8 cellular contexts compared by ENCODE assay signal in the genomic region with DNA sequence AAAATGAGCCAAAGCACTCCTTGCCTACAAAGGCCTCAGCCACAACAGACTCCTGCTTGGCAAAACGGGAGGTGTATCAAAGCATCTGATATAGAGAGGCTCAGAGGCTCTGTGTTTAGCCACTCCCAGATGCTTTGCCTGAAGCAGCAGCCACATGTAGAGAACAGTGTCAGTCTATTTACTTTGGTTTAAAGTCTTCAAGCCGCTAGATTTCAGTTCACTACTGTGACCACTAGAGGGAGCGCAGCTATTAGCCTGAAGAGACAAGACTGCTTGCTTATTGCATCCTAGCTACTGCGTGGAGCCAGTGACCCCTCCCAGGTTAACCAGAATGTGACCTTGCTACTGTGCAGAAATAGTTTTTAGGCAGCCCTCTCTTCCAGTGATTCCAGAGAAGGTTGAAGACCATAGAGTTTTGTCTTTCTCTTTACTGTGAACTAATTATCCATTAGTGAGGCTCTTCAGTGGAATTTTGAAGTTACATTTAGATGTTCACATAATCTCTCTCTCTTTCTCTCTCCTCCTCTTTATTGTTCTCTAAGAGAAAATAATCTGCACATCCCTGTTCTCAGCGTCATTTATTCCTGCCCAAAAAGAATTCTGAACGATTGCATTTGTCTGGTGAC. TPM values are rescaled to one million over a fixed set of nuclear protein-coding genes. Genes with fewer than 3 reads are reported as not detected.
DNase-seq lines count a peak whose midpoint lies in the region; ATAC-seq and TF ChIP-seq lines count a peak whose summit lies in the region.

No MANE protein-coding gene starts in this region.

- H3K9ac ChIP-seq in fibroblast of lung (ENCODE audit: insufficient read depth, low read length): no peak overlapping the region

- no peaks in the 10 kb centered on the region for H3K4me1 Mint-ChIP-seq in neural crest cell

- H3K4me2 ChIP-seq in fibroblast of lung (ENCODE audit: extremely low read depth, insufficient read depth, low read length): peak overlapping the region; percentile 35

- intact Hi-C loops in testis (cut with DNase I; ENCODE audit: low total_unique reads): no loop called here

- H2AFZ ChIP-seq in fibroblast of lung (ENCODE audit: low read length): peak overlapping the region; percentile 73

- no peak overlapping the region for H3K4me3 ChIP-seq in fibroblast of lung (replicated peaks in 1 of 4; ENCODE audit: control extremely low read depth in 1 of 4, insufficient read depth in 1 of 4, low read depth in 3 of 4, low read length in 4 of 4)
- H3K4me3 ChIP-seq in testis: no peak overlapping the region

- H3K27me3 Mint-ChIP-seq in neural crest cell (ENCODE audit: low read depth): peaks cover 38% of the 10 kb centered on the region

- no peaks in the 10 kb centered on the region for H4K20me1 ChIP-seq in fibroblast of lung (ENCODE audit: control insufficient read depth, extremely low read depth, insufficient read depth, low read length)

- H3K9me3 Mint-ChIP-seq in neural crest cell: no peaks in the 10 kb centered on the region

- TF ChIP-seq CTCF in fibroblast of lung (conservative IDR thresholded peaks at IDR 0.05 in 1 of 2, IDR thresholded peaks at IDR 0.05 in 1 of 2; ENCODE audit: low read depth in 1 of 2, low read length in 2 of 2) (peak; percentile 95 to 96), neural crest cell (conservative IDR thresholded peaks at IDR 0.05) (peak; percentile 96), testis (IDR thresholded peaks at IDR 0.05) (peak; percentile 66 to 95 (median 67))

- no peak overlapping the region for H3K27ac Mint-ChIP-seq in neural crest cell (ENCODE audit: unreplicated experiment)

- H3K27me3 ChIP-seq in fibroblast of lung (ENCODE audit: control insufficient read depth, insufficient read depth, low read length) (no peaks in the 10 kb centered on the region), testis (no peaks in the 10 kb centered on the region)

- 4 to 5% methylated on average over 6 of the region's 6 CpGs for WGBS in testis, 2 donors

- no peak overlapping the region for H3K27ac ChIP-seq in fibroblast of lung (ENCODE audit: insufficient read depth, low read length)
- no peak overlapping the region for H3K27ac ChIP-seq in testis

- H3K36me3 ChIP-seq in fibroblast of lung (ENCODE audit: control insufficient read depth, insufficient read depth, low read length) (no peaks in the 10 kb centered on the region), testis (ENCODE audit: low read depth, missing control alignments) (no peaks in the 10 kb centered on the region)

- H3K36me3 Mint-ChIP-seq in neural crest cell (ENCODE audit: low read depth): no peaks in the 10 kb centered on the region

- no peaks in the 10 kb centered on the region for H3K9me3 ChIP-seq in fibroblast of lung (ENCODE audit: control insufficient read depth, insufficient read depth, low read depth, low read length)
- no peaks in the 10 kb centered on the region for H3K9me3 ChIP-seq in testis

- H3K4me3 Mint-ChIP-seq in neural crest cell: no peak overlapping the region

- H3K4me1 ChIP-seq in fibroblast of lung (ENCODE audit: control insufficient read depth, extremely low read depth, insufficient read depth, low read length) (no peaks in the 10 kb centered on the region), testis (no peaks in the 10 kb centered on the region)

- H3K79me2 ChIP-seq in fibroblast of lung (ENCODE audit: control insufficient read depth, insufficient read depth, low read length): no peaks in the 10 kb centered on the region

- peak; percentile 97 for ATAC-seq in GM21825 (IDR thresholded peaks at IDR 0.05; ENCODE audit: unreplicated experiment)

- no peak for TF ChIP-seq POLR2A in testis (IDR thresholded peaks at IDR 0.05)

- DNase-seq in ELR (ENCODE audit: low read depth) (peak; percentile 75), KG1 (lab: John Stamatoyannopoulos, UW) (peak; percentile 47), OCI-M2 (lab: John Stamatoyannopoulos, UW; ENCODE audit: unreplicated experiment) (peak; percentile 68), activated T-cell treated with anti-CD3 and anti-CD28 coated beads for 48 hours (ENCODE audit: low read depth) (peak; percentile 25), fibroblast of lung (ENCODE audit: low read depth in 2 of 2) (peak; percentile 70 to 95), neural crest cell (ENCODE audit: low read depth, low spot score) (peak; percentile 67), testis (peak; percentile 91)

RNA-seq across cellular contexts. Expression of a gene that starts 39.3 kb away (rescaled TPM):
- total RNA-seq in fibroblast of lung (0.17 TPM in 1 of 2 replicates, not detected in the other), neural crest cell (0.34 and 0.40 TPM in 2 replicates), testis (under 1 TPM; 0.16 to 0.25 TPM)
- polyA plus RNA-seq in fibroblast of lung (0.05 and 0.06 TPM in 2 replicates), testis (ENCODE audit: insufficient read depth, low read depth, low replicate concordance) (0.32 TPM)
- 0.02 and 0.06 TPM in 2 replicates for polyA plus RNA-seq in fibroblast of lung (2012)
- polyA minus RNA-seq in fibroblast of lung (ENCODE audit: low replicate concordance): not detected in 2 replicates

Comparison
In these comparisons a context has a peak if more than half of its experiments do, and no peak if none do; other contexts are left out.
1. DNase-seq: peak in every context shown above with its lines; median percentile 91 in testis; 82 in fibroblast of lung; 75 in ELR; 68 in OCI-M2; 67 in neural crest cell; 47 in KG1; 25 in activated T-cell treated with anti-CD3 and anti-CD28 coated beads for 48 hours.